Comparison of ENCODE assay signal across 8 cellular contexts in genomic region chr7:519429-519973, GRCh38. TPM values are rescaled to one million over a fixed set of nuclear protein-coding genes. Genes with fewer than 3 reads are reported as not detected.
DNase-seq lines count a peak whose midpoint lies in the region; ATAC-seq and TF ChIP-seq lines count a peak whose summit lies in the region.

Gene PDGFA, minus strand, starts transcription at chr7:519846. Its CDS starts 845 bp downstream, at chr7:519001.

- H3K4me1 ChIP-seq in BLaER1 (peaks cover 72% of the 10 kb centered on the region), GM23338 (ENCODE audit: insufficient read depth) (peaks cover 21% of the 10 kb centered on the region; the same call in 1 of the 2 replicates), endodermal cell (ENCODE audit: control insufficient read depth, insufficient read depth, low read length) (peaks cover 6% of the 10 kb centered on the region), mesendoderm (ENCODE audit: control insufficient read depth, low read depth, low read length) (no peaks in the 10 kb centered on the region), thymus (ENCODE audit: control insufficient read depth, insufficient read depth, low read length) (peaks cover 6% of the 10 kb centered on the region)

- H3F3A ChIP-seq in GM23338 (replicated peaks; ENCODE audit: low read depth): peaks cover 14% of the 10 kb centered on the region

- no peak within 1 kb of the TSS for H3K27ac Mint-ChIP-seq in GM23338
- no peak within 1 kb of the TSS for H3K27ac Mint-ChIP-seq in T-helper 2 cell treated with Interferon-gamma antibody and Interleukin-4, amounts not matched to agents 5 μg/mL and 100 μg/mL, for 36 hours
- peak within 1 kb of the TSS; percentile 64 for H3K27ac Mint-ChIP-seq in endodermal cell

- H4K20me1 ChIP-seq in BLaER1 (peaks cover 70% of the 10 kb centered on the region), GM23338 (replicated peaks; ENCODE audit: insufficient read depth) (no peaks in the 10 kb centered on the region; the same call in 1 of the 2 replicates)

- no peak for DNase-seq in GM23338 (ENCODE audit: low spot score)
- peak; percentile 27 for DNase-seq in T-helper 2 cell treated with Interferon-gamma antibody and Interleukin-4, amounts not matched to agents 5 μg/mL and 100 μg/mL, for 36 hours (ENCODE audit: low spot score)
- no peak for DNase-seq in endodermal cell
- DNase-seq in mesendoderm: peak; percentile 39
- DNase-seq in Kasumi-1 (lab: John Stamatoyannopoulos, UW): no peak

- peak within 1 kb of the TSS; percentile 68 for H3K9ac ChIP-seq in BLaER1
- no peak within 1 kb of the TSS for H3K9ac ChIP-seq in endodermal cell (ENCODE audit: extremely low read depth, low read length, poor library complexity, severe bottlenecking)
- peak within 1 kb of the TSS; percentile 66 for H3K9ac ChIP-seq in mesendoderm (ENCODE audit: low read length)

- H3K4ac ChIP-seq in mesendoderm (ENCODE audit: low read depth, low read length): no peak within 1 kb of the TSS

- no peaks in the 10 kb centered on the region for H3K9me2 ChIP-seq in GM23338 (ENCODE audit: insufficient read depth)

- H3K4me3 ChIP-seq in BLaER1: peak within 1 kb of the TSS; percentile 75
- peak within 1 kb of the TSS; percentile 94 for H3K4me3 ChIP-seq in GM23338
- H3K4me3 ChIP-seq in endodermal cell (ENCODE audit: low read length): peak within 1 kb of the TSS; percentile 69
- H3K4me3 ChIP-seq in mesendoderm (ENCODE audit: low read length): peak within 1 kb of the TSS; percentile 26
- H3K4me3 ChIP-seq in thymus (ENCODE audit: low read length): peak within 1 kb of the TSS; percentile 60

- H3K36me3 Mint-ChIP-seq in GM23338 (ENCODE audit: low read depth): peaks cover 12% of the 10 kb centered on the region
- no peaks in the 10 kb centered on the region for H3K36me3 Mint-ChIP-seq in T-helper 2 cell treated with Interferon-gamma antibody and Interleukin-4, amounts not matched to agents 5 μg/mL and 100 μg/mL, for 36 hours (ENCODE audit: low read depth)
- H3K36me3 Mint-ChIP-seq in endodermal cell (ENCODE audit: low read depth): no peaks in the 10 kb centered on the region

- no peak within 1 kb of the TSS for H2BK15ac ChIP-seq in mesendoderm (replicated peaks; ENCODE audit: low read depth)

- peak within 1 kb of the TSS; percentile 85 for H3K56ac ChIP-seq in mesendoderm (ENCODE audit: low read length)

- H3K79me2 ChIP-seq in GM23338 (replicated peaks; ENCODE audit: insufficient read depth): peaks cover 26% of the 10 kb centered on the region
- H3K79me2 ChIP-seq in mesendoderm (ENCODE audit: control insufficient read depth, insufficient read depth, low read length): no peaks in the 10 kb centered on the region

- H3K36me3 ChIP-seq in BLaER1 (no peaks in the 10 kb centered on the region), GM23338 (ENCODE audit: insufficient read depth) (no peaks in the 10 kb centered on the region), endodermal cell (ENCODE audit: control insufficient read depth, insufficient read depth, low read length) (no peaks in the 10 kb centered on the region), mesendoderm (ENCODE audit: control insufficient read depth, insufficient read depth, low read length) (no peaks in the 10 kb centered on the region), thymus (ENCODE audit: control insufficient read depth, insufficient read depth) (no peaks in the 10 kb centered on the region)

- TF ChIP-seq CTCF in GM23338 (conservative IDR thresholded peaks at IDR 0.05; ENCODE audit: low read depth in 2 of 2) (no peak), endodermal cell (conservative IDR thresholded peaks at IDR 0.05) (no peak)

- H2AK5ac ChIP-seq in mesendoderm (ENCODE audit: low read length): no peak within 1 kb of the TSS

- H2BK120ac ChIP-seq in mesendoderm (ENCODE audit: low read depth, low read length): no peak within 1 kb of the TSS

- no peaks in the 10 kb centered on the region for H3K79me1 ChIP-seq in mesendoderm (ENCODE audit: low read length)

- H3K9me3 Mint-ChIP-seq in GM23338: no peaks in the 10 kb centered on the region; the same call in 2 of the 3 replicates
- no peaks in the 10 kb centered on the region for H3K9me3 Mint-ChIP-seq in T-helper 2 cell treated with Interferon-gamma antibody and Interleukin-4, amounts not matched to agents 5 μg/mL and 100 μg/mL, for 36 hours
- no peaks in the 10 kb centered on the region for H3K9me3 Mint-ChIP-seq in endodermal cell

- H3K27me3 ChIP-seq in BLaER1 (peaks cover 99% of the 10 kb centered on the region), GM23338 (ENCODE audit: insufficient read depth) (peaks cover 59% of the 10 kb centered on the region), endodermal cell (ENCODE audit: control insufficient read depth, insufficient read depth, low read length, poor library complexity, severe bottlenecking) (peaks cover 91% of the 10 kb centered on the region), mesendoderm (ENCODE audit: insufficient read depth, low read length, poor library complexity) (peaks cover 32% of the 10 kb centered on the region), thymus (ENCODE audit: control insufficient read depth, insufficient read depth) (peaks cover 94% of the 10 kb centered on the region)

- H3K27ac ChIP-seq in BLaER1: no peak within 1 kb of the TSS
- H3K27ac ChIP-seq in GM23338 (ENCODE audit: low read depth): no peak within 1 kb of the TSS
- no peak within 1 kb of the TSS for H3K27ac ChIP-seq in endodermal cell (ENCODE audit: low read depth, low read length)
- H3K27ac ChIP-seq in mesendoderm (ENCODE audit: low read depth, low read length): peak within 1 kb of the TSS; percentile 11
- no peak within 1 kb of the TSS for H3K27ac ChIP-seq in thymus (ENCODE audit: low read depth)

- H3K23ac ChIP-seq in mesendoderm (ENCODE audit: low read length): peak within 1 kb of the TSS; percentile 80

- no peak within 1 kb of the TSS for H2BK5ac ChIP-seq in mesendoderm (ENCODE audit: low read length)

- ATAC-seq in GM23338: no peak
- no peak for ATAC-seq in GM19328 (IDR thresholded peaks at IDR 0.05; ENCODE audit: unreplicated experiment)

- H3K27me3 Mint-ChIP-seq in GM23338 (ENCODE audit: insufficient read depth, low read depth, poor library complexity): peaks cover 55% of the 10 kb centered on the region
- peaks cover 51% of the 10 kb centered on the region for H3K27me3 Mint-ChIP-seq in T-helper 2 cell treated with Interferon-gamma antibody and Interleukin-4, amounts not matched to agents 5 μg/mL and 100 μg/mL, for 36 hours (ENCODE audit: low read depth)
- H3K27me3 Mint-ChIP-seq in endodermal cell (ENCODE audit: insufficient read depth): peaks cover 45% of the 10 kb centered on the region

- H3K4me1 Mint-ChIP-seq in GM23338 (peaks cover 22% of the 10 kb centered on the region; the same call in 2 of the 3 replicates), endodermal cell (peaks cover 15% of the 10 kb centered on the region)
- H3K4me1 Mint-ChIP-seq in T-helper 2 cell treated with Interferon-gamma antibody and Interleukin-4, amounts not matched to agents 5 μg/mL and 100 μg/mL, for 36 hours (ENCODE audit: low read depth): peaks cover 2% of the 10 kb centered on the region

- no peaks in the 10 kb centered on the region for H3K9me3 ChIP-seq in BLaER1
- H3K9me3 ChIP-seq in endodermal cell (ENCODE audit: control insufficient read depth, low read length): no peaks in the 10 kb centered on the region
- no peaks in the 10 kb centered on the region for H3K9me3 ChIP-seq in thymus (ENCODE audit: control insufficient read depth)

- peak within 1 kb of the TSS; percentile 90 for H3K18ac ChIP-seq in mesendoderm (ENCODE audit: low read length)

- no peak within 1 kb of the TSS for H4K5ac ChIP-seq in mesendoderm (ENCODE audit: low read length)

- 0% methylated on average over 17 to 74 of the region's 93 CpGs for WGBS in endodermal cell (ENCODE audit: insufficient coverage in 1 of 2, insufficient read length in 1 of 2), 2 experiments
- no CpG with 5 or more reads among the region's 93 CpGs for WGBS in mesendoderm (ENCODE audit: extremely low coverage, insufficient coverage, low lambda C conversion rate)
- under 1% methylated on average over 84 of the region's 93 CpGs for WGBS in thymus

- H3K4me3 Mint-ChIP-seq in GM23338 (peak within 1 kb of the TSS; percentile 94), endodermal cell (peak within 1 kb of the TSS; percentile 80)
- H3K4me3 Mint-ChIP-seq in T-helper 2 cell treated with Interferon-gamma antibody and Interleukin-4, amounts not matched to agents 5 μg/mL and 100 μg/mL, for 36 hours: peak within 1 kb of the TSS; percentile 76

- peak within 1 kb of the TSS; percentile 93 for H3K4me2 ChIP-seq in BLaER1
- H3K4me2 ChIP-seq in GM23338: peak within 1 kb of the TSS; percentile 97
- peak within 1 kb of the TSS; percentile 70 for H3K4me2 ChIP-seq in mesendoderm (ENCODE audit: low read length)

- no peak within 1 kb of the TSS for H4K8ac ChIP-seq in mesendoderm (ENCODE audit: low read depth, low read length)

- no peak within 1 kb of the TSS for H2AFZ ChIP-seq in GM23338

TF ChIP-seq in GM23338, 12 proteins besides CTCF, POLR2A, EP300 and RAD21 (continues in another document):
- TF ChIP-seq REST (IDR thresholded peaks at IDR 0.05; ENCODE audit: unreplicated experiment): no peak

RNA-seq across cellular contexts. Expression of gene PDGFA, which starts in this region (rescaled TPM):
- 32.2 and 43.1 TPM in 2 replicates for total RNA-seq in GM23338 (2014; rRNA removed; shearing (Covaris generic))
- polyA plus RNA-seq in GM23338 (2016; fragmentation: Nextera tagmentation; extraction: Ambion mirVana) (35.6 and 39.5 TPM in 2 replicates), thymus (15.1 TPM)
- 10 to 100 TPM; 11.9 to 24.1 TPM for total RNA-seq in endodermal cell
- polyA plus RNA-seq in endodermal cell (2013, experiment 1 of 2): 7.7 TPM
- polyA plus RNA-seq in endodermal cell (2013, experiment 2 of 2): 5.3 TPM
- polyA plus RNA-seq in mesendoderm (2013, experiment 1 of 2): 11.3 TPM
- polyA plus RNA-seq in mesendoderm (2013, experiment 2 of 2): 11.5 TPM

Comparison
In these comparisons a context has a peak if more than half of its experiments do, and no peak if none do; other contexts are left out.
1. H3K4me3 ChIP-seq: peak in every context shown above with its lines; median percentile 94 in GM23338; 75 in BLaER1; 69 in endodermal cell; 60 in thymus; 26 in mesendoderm.
2. DNase-seq: peak in T-helper 2 cell treated with Interferon-gamma antibody and Interleukin-4, amounts not matched to agents 5 μg/mL and 100 μg/mL, for 36 hours (single experiment) and mesendoderm (single experiment); none in GM23338 (single experiment), endodermal cell (single experiment) and Kasumi-1 (0 of 2).
3. Peak in every context shown above with its lines, with median percentiles within 50 percentile points of each other: H3K4me2 ChIP-seq and H3K4me3 Mint-ChIP-seq.